In genomic region chr2:173898178-173898668, GRCh38 we compare ENCODE assay signal across 10 cellular contexts.
DNase-seq lines count a peak whose midpoint lies in the region; ATAC-seq and TF ChIP-seq lines count a peak whose summit lies in the region.
"Had no signal": no experiment of that assay in that cellular context is flagged by ENCODE, and none has a peak within 500 bp of the region (broad histone marks: within the 10 kb centered on the region; RNA-seq: fewer than 3 reads in every experiment).

No MANE protein-coding gene starts in this region.

- no peak overlapping the region for H3K4me3 ChIP-seq in endodermal cell (ENCODE audit: low read length)

- 87 to 89% methylated on average over 5 of the region's 5 CpGs for WGBS in endodermal cell (ENCODE audit: insufficient coverage in 1 of 2, insufficient read length in 1 of 2), 2 experiments

- ATAC-seq in GM18498 (IDR thresholded peaks at IDR 0.05; ENCODE audit: unreplicated experiment) (peak; percentile 92), GM21381 (IDR thresholded peaks at IDR 0.05; ENCODE audit: unreplicated experiment) (peak; percentile 91), HG03432 (IDR thresholded peaks at IDR 0.05; ENCODE audit: unreplicated experiment) (peak; percentile 92)

- peak overlapping the region; percentile 7 for H3K27ac Mint-ChIP-seq in endodermal cell
- H3K27ac Mint-ChIP-seq: activated naive CD4-positive, alpha-beta T cell treated with anti-CD3 and anti-CD28 coated beads, Interleukin-2, amount 50 U/mL, for 24 hours had no signal

- peaks cover 24% of the 10 kb centered on the region for H3K4me1 Mint-ChIP-seq in endodermal cell

- TF ChIP-seq CTCF in endodermal cell (conservative IDR thresholded peaks at IDR 0.05) = no peak

- H3K27me3 Mint-ChIP-seq in endodermal cell (ENCODE audit: insufficient read depth) = no peaks in the 10 kb centered on the region
- H3K27me3 Mint-ChIP-seq: activated naive CD4-positive, alpha-beta T cell treated with anti-CD3 and anti-CD28 coated beads, Interleukin-2, amount 50 U/mL, for 24 hours had no signal

- H3K36me3 Mint-ChIP-seq in endodermal cell (ENCODE audit: low read depth) = peaks cover 12% of the 10 kb centered on the region
- H3K36me3 Mint-ChIP-seq: activated naive CD4-positive, alpha-beta T cell treated with anti-CD3 and anti-CD28 coated beads, Interleukin-2, amount 50 U/mL, for 24 hours had no signal

- no peaks in the 10 kb centered on the region for H3K9me3 Mint-ChIP-seq in endodermal cell
- H3K9me3 Mint-ChIP-seq: activated naive CD4-positive, alpha-beta T cell treated with anti-CD3 and anti-CD28 coated beads, Interleukin-2, amount 50 U/mL, for 24 hours had no signal

- no peak overlapping the region for H3K4me3 Mint-ChIP-seq in endodermal cell
- H3K4me3 Mint-ChIP-seq: activated naive CD4-positive, alpha-beta T cell treated with anti-CD3 and anti-CD28 coated beads, Interleukin-2, amount 50 U/mL, for 24 hours had no signal

- peaks cover 11% of the 10 kb centered on the region for H3K36me3 ChIP-seq in endodermal cell (ENCODE audit: control insufficient read depth, insufficient read depth, low read length)

- H3K27me3 ChIP-seq in endodermal cell (ENCODE audit: control insufficient read depth, insufficient read depth, low read length, poor library complexity, severe bottlenecking) = no peaks in the 10 kb centered on the region

- DNase-seq in endodermal cell (no peak), NCI-H748 (lab: John Stamatoyannopoulos, UW; ENCODE audit: unreplicated experiment) (no peak), DMS79 treated with DMSO at 0.1 percent for 48 hours (lab: John Stamatoyannopoulos, UW) (no peak)
- no peak for DNase-seq in stimulated activated CD4-positive, alpha-beta T cell treated with anti-CD3 and anti-CD28 coated beads, Interleukin-12 subunit alpha, Interleukin-12 subunit beta, amount 100 ng/mL, for 4 hours
- no peak for DNase-seq in stimulated activated naive CD4-positive, alpha-beta T cell treated with Interleukin-2 at 50 U/mL for 16 hours (lab: John Stamatoyannopoulos, UW)
- DNase-seq: NCI-H748 treated with DMSO at 0.1 percent for 48 hours had no signal

- no peak overlapping the region for H3K27ac ChIP-seq in endodermal cell (ENCODE audit: low read depth, low read length)

- no peaks in the 10 kb centered on the region for H3K9me3 ChIP-seq in endodermal cell (ENCODE audit: control insufficient read depth, low read length)

- H3K4me1 ChIP-seq in endodermal cell (ENCODE audit: control insufficient read depth, insufficient read depth, low read length) = peaks cover 7% of the 10 kb centered on the region

- H3K9ac ChIP-seq in endodermal cell (ENCODE audit: extremely low read depth, low read length, poor library complexity, severe bottlenecking) = no peak overlapping the region
